10 cellular contexts compared by ENCODE assay signal in genomic region chr5:170503970-170504525, GRCh38. TPM values are rescaled to one million over a fixed set of nuclear protein-coding genes. Genes with fewer than 3 reads are reported as not detected.
A peak's percentile ranks its signal among the peaks of the same experiment; 100 is the strongest.
DNase-seq lines count a peak whose midpoint lies in the region; ATAC-seq and TF ChIP-seq lines count a peak whose summit lies in the region.
"Had no signal": no experiment of that assay in that cellular context is flagged by ENCODE, and none has a peak within 500 bp of the region (broad histone marks: within the 10 kb centered on the region; RNA-seq: fewer than 3 reads in every experiment).

KCNIP1 (plus strand) TSS chr5:170504020.

- ATAC-seq in left lobe of liver, result peak; percentile 42
- ATAC-seq in thoracic aorta (ENCODE audit: insufficient number of reproducible peaks, low FRiP score, low read depth), result no peak
- ATAC-seq in HG02571 (IDR thresholded peaks at IDR 0.05; ENCODE audit: unreplicated experiment), result no peak
- no peak for ATAC-seq in HG03135 (IDR thresholded peaks at IDR 0.05; ENCODE audit: unreplicated experiment)

- H3K9me3 ChIP-seq in thoracic aorta, result no peaks in the 10 kb centered on the region
- H3K9me3 ChIP-seq: BLaER1 had no signal

- H3K27me3 ChIP-seq in thoracic aorta (replicated peaks; ENCODE audit: insufficient read depth), result no peaks in the 10 kb centered on the region

- peaks cover 0 to 5% of the 10 kb centered on the region in 2 donors for H3K4me1 ChIP-seq in thoracic aorta (ENCODE audit: control insufficient read depth in 1 of 2, low read depth in 2 of 2)

- peak within 1 kb of the TSS; percentile 67 for H3K4me3 ChIP-seq in thoracic aorta
- H3K4me3 ChIP-seq: BLaER1 had no signal

- no peak within 1 kb of the TSS for H3K27ac ChIP-seq in thoracic aorta
- H3K27ac ChIP-seq: BLaER1 had no signal

- peak; percentile 14 to 33 for DNase-seq in NCI-H524 (lab: John Stamatoyannopoulos, UW)
- DNase-seq in NCI-H524 treated with DMSO at 0.1 percent for 48 hours (lab: John Stamatoyannopoulos, UW), result no peak
- DNase-seq in cerebellum (ENCODE audit: low spot score), result peak; percentile 53
- DNase-seq in left lobe of liver (ENCODE audit: low spot score), result no peak
- DNase-seq in thoracic aorta (ENCODE audit: low spot score), result no peak
- no peak for DNase-seq in middle frontal gyrus (ENCODE audit: extremely low spot score, low spot score)
- DNase-seq: activated B cell treated with CpG ODN at 0.5 μM for 24 hours had no signal

- no peaks in the 10 kb centered on the region for H3K36me3 ChIP-seq in thoracic aorta
- H3K36me3 ChIP-seq: BLaER1 had no signal

- no peak for TF ChIP-seq CTCF in thoracic aorta (IDR thresholded peaks at IDR 0.05)

RNA-seq across cellular contexts. Expression of gene KCNIP1, which starts in this region (rescaled TPM):
- total RNA-seq in cerebellum (23.3 TPM), left lobe of liver (not detected), thoracic aorta (not detected)
- total RNA-seq: activated B cell treated with CpG ODN at 0.5 μM for 24 hours had no signal

Comparison
In these comparisons a context has a peak if more than half of its experiments do, and no peak if none do; other contexts are left out.
1. RNA of gene KCNIP1 (total RNA-seq): 23.3 TPM in cerebellum (single experiment); not detected in left lobe of liver (single experiment) and not detected in thoracic aorta; every median in the first group is over 10 times any median in the second.
2. DNase-seq: peak in NCI-H524 (2 of 2) and cerebellum (single experiment); none in NCI-H524 treated with DMSO at 0.1 percent for 48 hours (single experiment), left lobe of liver (single experiment), thoracic aorta (single experiment) and middle frontal gyrus (single experiment).
3. Peak in ATAC-seq in left lobe of liver; RNA of the gene not detected or under 1 TPM.